ENCODE assay signal across 8 cellular contexts in genomic region chr4:184538023-184538599, GRCh38.
A peak's percentile ranks its signal among the peaks of the same experiment; 100 is the strongest.
DNase-seq lines count a peak whose midpoint lies in the region; ATAC-seq and TF ChIP-seq lines count a peak whose summit lies in the region.

No MANE protein-coding gene starts in this region.

- peaks cover 19% of the 10 kb centered on the region for H3K36me3 Mint-ChIP-seq in Calu3 (ENCODE audit: insufficient read depth, unreplicated experiment)
- peaks cover 10% of the 10 kb centered on the region for H3K36me3 Mint-ChIP-seq in activated T-cell treated with anti-CD3 and anti-CD28 coated beads, Interleukin-2, amount 50 U/mL, for 24 hours (ENCODE audit: low read depth)
- peaks cover 10% of the 10 kb centered on the region for H3K36me3 Mint-ChIP-seq in stimulated activated effector memory CD8-positive, alpha-beta T cell treated with anti-CD3 and anti-CD28 coated beads, Interleukin-12 subunit alpha, Interleukin-12 subunit beta, amount 100 ng/mL, for 72 hours

- peak; percentile 23 for TF ChIP-seq CTCF in Calu3 (IDR thresholded peaks at IDR 0.05; ENCODE audit: unreplicated experiment)
- TF ChIP-seq CTCF in esophagus muscularis mucosa (IDR thresholded peaks at IDR 0.05) = peak; percentile 70 to 86 (median 73)

- peak overlapping the region; percentile 88 for H3K4me3 Mint-ChIP-seq in Calu3 (ENCODE audit: low read depth, unreplicated experiment)
- H3K4me3 Mint-ChIP-seq in activated T-cell treated with anti-CD3 and anti-CD28 coated beads, Interleukin-2, amount 50 U/mL, for 24 hours = peak overlapping the region; percentile 92
- H3K4me3 Mint-ChIP-seq in stimulated activated effector memory CD8-positive, alpha-beta T cell treated with anti-CD3 and anti-CD28 coated beads, Interleukin-12 subunit alpha, Interleukin-12 subunit beta, amount 100 ng/mL, for 72 hours = peak overlapping the region; percentile 90

- peaks cover 10% of the 10 kb centered on the region for H3K4me1 Mint-ChIP-seq in Calu3 (ENCODE audit: low read depth, unreplicated experiment)
- H3K4me1 Mint-ChIP-seq in activated T-cell treated with anti-CD3 and anti-CD28 coated beads, Interleukin-2, amount 50 U/mL, for 24 hours (ENCODE audit: low read depth) = peaks cover 52% of the 10 kb centered on the region
- H3K4me1 Mint-ChIP-seq in stimulated activated effector memory CD8-positive, alpha-beta T cell treated with anti-CD3 and anti-CD28 coated beads, Interleukin-12 subunit alpha, Interleukin-12 subunit beta, amount 100 ng/mL, for 72 hours = peaks cover 46% of the 10 kb centered on the region

- H3K27ac ChIP-seq in HUES6 (ENCODE audit: low read depth, low read length) (no peak overlapping the region), esophagus muscularis mucosa (replicated peaks in 1 of 4) (peak overlapping the region; percentile 91 to 96 (median 94))

- no peaks in the 10 kb centered on the region for H3K9me3 Mint-ChIP-seq in Calu3 (ENCODE audit: low read depth, unreplicated experiment)
- H3K9me3 Mint-ChIP-seq in activated T-cell treated with anti-CD3 and anti-CD28 coated beads, Interleukin-2, amount 50 U/mL, for 24 hours = peaks cover 3% of the 10 kb centered on the region
- no peaks in the 10 kb centered on the region for H3K9me3 Mint-ChIP-seq in stimulated activated effector memory CD8-positive, alpha-beta T cell treated with anti-CD3 and anti-CD28 coated beads, Interleukin-12 subunit alpha, Interleukin-12 subunit beta, amount 100 ng/mL, for 72 hours

- ATAC-seq in GM21423 (IDR thresholded peaks at IDR 0.05; ENCODE audit: unreplicated experiment) = peak; percentile 55
- ATAC-seq in stimulated activated effector memory CD8-positive, alpha-beta T cell treated with anti-CD3 and anti-CD28 coated beads, Interleukin-12 subunit alpha, Interleukin-12 subunit beta, amount 100 ng/mL, for 72 hours = peak; percentile 75

- peak overlapping the region; percentile 94 for H3K27ac Mint-ChIP-seq in Calu3 (ENCODE audit: unreplicated experiment)
- H3K27ac Mint-ChIP-seq in activated T-cell treated with anti-CD3 and anti-CD28 coated beads, Interleukin-2, amount 50 U/mL, for 24 hours = peak overlapping the region; percentile 98
- H3K27ac Mint-ChIP-seq in stimulated activated effector memory CD8-positive, alpha-beta T cell treated with anti-CD3 and anti-CD28 coated beads, Interleukin-12 subunit alpha, Interleukin-12 subunit beta, amount 100 ng/mL, for 72 hours = peak overlapping the region; percentile 97

- CTCF ChIA-PET in Calu3 (lab: Charles Lee) = interaction anchor here (0.7 to 1.6 kb wide), 4 partner anchors 250 to 274 kb away, joined by 3 to 9 read pairs (median 5); no protein-coding TSS in a partner anchor

- no peaks in the 10 kb centered on the region for H3K36me3 ChIP-seq in HUES6 (ENCODE audit: control insufficient read depth, insufficient read depth, low read length)
- H3K36me3 ChIP-seq in esophagus muscularis mucosa = no peaks in the 10 kb centered on the region

- intact Hi-C loops in Calu3 (cut with micrococcal nuclease; ENCODE audit: unreplicated experiment) (loop anchor here (1.0 to 10.0 kb wide), 2 partner anchors 153 to 251 kb away; no protein-coding TSS in a partner anchor), esophagus muscularis mucosa (cut with DNase I) (loop anchor here (2.0 to 5.0 kb wide), 4 partner anchors 109 to 273 kb away; partner anchors contain the start of genes CASP3 and PRIMPOL)

- H3K27me3 Mint-ChIP-seq in Calu3 (ENCODE audit: unreplicated experiment) = no peaks in the 10 kb centered on the region
- H3K27me3 Mint-ChIP-seq in activated T-cell treated with anti-CD3 and anti-CD28 coated beads, Interleukin-2, amount 50 U/mL, for 24 hours = no peaks in the 10 kb centered on the region

- WGBS in esophagus muscularis mucosa = 4% methylated on average over 18 of the region's 18 CpGs

- H3K9ac ChIP-seq in HUES6 (ENCODE audit: low read length) = peak overlapping the region; percentile 16

- H3K4me1 ChIP-seq in HUES6 (ENCODE audit: control insufficient read depth, insufficient read depth, low read length) (peaks cover 11% of the 10 kb centered on the region; the same call in 1 of the 2 replicates), esophagus muscularis mucosa (peaks cover 31 to 38% (median 38%) of the 10 kb centered on the region in 4 donors)

- DNase-seq in Calu3 = peak; percentile 70
- DNase-seq in OCI-M1 (lab: John Stamatoyannopoulos, UW) = peak; percentile 96
- peak; percentile 75 for DNase-seq in activated T-cell treated with anti-CD3 and anti-CD28 coated beads, Interleukin-2, amount 50 U/mL, for 24 hours
- peak; percentile 97 for DNase-seq in esophagus muscularis mucosa (ENCODE audit: extremely low spot score)
- DNase-seq in myocyte (ENCODE audit: low read depth) = peak; percentile 96
- peak; percentile 26 to 80 for DNase-seq in stimulated activated effector memory CD8-positive, alpha-beta T cell treated with anti-CD3 and anti-CD28 coated beads, Interleukin-12 subunit alpha, Interleukin-12 subunit beta, amount 100 ng/mL, for 72 hours (ENCODE audit: low spot score in 2 of 2)

- H3K9me3 ChIP-seq in HUES6 (ENCODE audit: control insufficient read depth, insufficient read depth, low read depth, low read length) = no peaks in the 10 kb centered on the region
- no peaks in the 10 kb centered on the region for H3K9me3 ChIP-seq in esophagus muscularis mucosa

- no peaks in the 10 kb centered on the region for H3K27me3 ChIP-seq in HUES6 (ENCODE audit: control insufficient read depth, insufficient read depth, low read length)
- no peaks in the 10 kb centered on the region for H3K27me3 ChIP-seq in esophagus muscularis mucosa

- peak overlapping the region; percentile 79 for H3K4me3 ChIP-seq in HUES6 (ENCODE audit: low read depth, low read length)
- peak overlapping the region; percentile 62 to 80 (median 68) for H3K4me3 ChIP-seq in esophagus muscularis mucosa

- no TSS peak for BruUV-seq in Calu3 (replicated peaks; lab: Mats Ljungman, UMichigan)

- no peak for TF ChIP-seq POLR2A in esophagus muscularis mucosa (IDR thresholded peaks at IDR 0.05; ENCODE audit: low read depth)

- no peak for TF ChIP-seq EP300 in esophagus muscularis mucosa (IDR thresholded peaks at IDR 0.05)
